18 cellular contexts compared by ENCODE assay signal in the genomic region with DNA sequence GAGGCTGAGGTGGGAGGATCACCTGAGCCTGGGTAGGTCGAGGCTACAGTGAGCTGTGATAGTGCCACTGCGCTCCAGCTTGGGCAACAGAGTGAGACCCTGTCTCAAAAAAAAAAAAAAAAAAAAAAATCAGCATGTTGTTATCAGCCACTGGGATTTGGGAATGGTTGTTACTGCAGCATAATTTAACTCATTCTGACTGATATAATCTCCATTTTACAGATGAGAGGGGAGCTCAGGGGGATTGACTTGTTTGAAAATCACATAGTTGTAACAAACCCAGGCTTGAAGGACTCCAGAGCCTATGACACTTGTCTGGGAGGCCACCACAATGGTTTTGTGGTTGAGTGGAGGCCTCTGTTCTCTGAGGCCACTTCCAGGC. TPM values are rescaled to one million over a fixed set of nuclear protein-coding genes. Genes with fewer than 3 reads are reported as not detected.
"Had no signal": no experiment of that assay in that cellular context is flagged by ENCODE, and none has a peak within 500 bp of the region (broad histone marks: within the 10 kb centered on the region; RNA-seq: fewer than 3 reads in every experiment).

No MANE protein-coding gene starts in this region.

- H3K4me1 Mint-ChIP-seq: stimulated activated memory B cell treated with anti-CD40 and anti-IgM and Interleukin-4, amounts not matched to agents 10 μg/mL and 1 μg/mL and 100 μg/mL, for 72 hours had no signal

- H3K9me3 Mint-ChIP-seq: nephron progenitor cell; stimulated activated memory B cell treated with anti-CD40 and anti-IgM and Interleukin-4, amounts not matched to agents 10 μg/mL and 1 μg/mL and 100 μg/mL, for 72 hours had no signal

- H3K4me2 ChIP-seq: smooth muscle cell had no signal

- H3K27me3 Mint-ChIP-seq: activated naive CD8-positive, alpha-beta T cell had no signal

- DNase-seq: activated CD4-positive, CD25-positive, alpha-beta regulatory T cell; activated CD8-positive, alpha-beta memory T cell treated with anti-CD3 and anti-CD28 coated beads, Interleukin-2, amount 50 U/mL, for 48 hours; activated gamma-delta T cell; nephron progenitor cell; ovary; stimulated activated CD4-positive, alpha-beta T cell treated with anti-CD3 and anti-CD28 coated beads, Interleukin-4, amount 100 ng/mL, for 1 hour had no signal

- H3K27ac ChIP-seq: ovary had no signal

- H3K9me3 ChIP-seq: ovary, tibial nerve had no signal

- H3K36me3 Mint-ChIP-seq: activated naive CD8-positive, alpha-beta T cell; stimulated activated memory B cell treated with anti-CD40 and anti-IgM and Interleukin-4, amounts not matched to agents 10 μg/mL and 1 μg/mL and 100 μg/mL, for 72 hours had no signal

- H3K27ac Mint-ChIP-seq: activated CD8-positive, alpha-beta T cell treated with anti-CD3 and anti-CD28 coated beads, Interleukin-2, amount 10 ng/mL, durations not matched to agents 7 days and 5 days; activated naive CD8-positive, alpha-beta T cell; nephron progenitor cell; stimulated activated memory B cell treated with anti-CD40 and anti-IgM and Interleukin-4, amounts not matched to agents 10 μg/mL and 1 μg/mL and 100 μg/mL, for 72 hours had no signal

- H3K4me3 ChIP-seq: ovary, smooth muscle cell, tibial nerve had no signal

- ATAC-seq: sciatic nerve had no signal

- H3K4me3 Mint-ChIP-seq: activated CD8-positive, alpha-beta T cell treated with anti-CD3 and anti-CD28 coated beads, Interleukin-2, amount 10 ng/mL, durations not matched to agents 7 days and 5 days; activated naive CD8-positive, alpha-beta T cell; nephron progenitor cell; stimulated activated memory B cell treated with anti-CD40 and anti-IgM and Interleukin-4, amounts not matched to agents 10 μg/mL and 1 μg/mL and 100 μg/mL, for 72 hours had no signal

- H3K36me3 ChIP-seq: ovary, tibial nerve had no signal

- H3K27me3 ChIP-seq: ovary, tibial nerve had no signal

RNA-seq across cellular contexts. Expression of gene SEPTIN3, which starts 3.0 kb away (rescaled TPM):
- total RNA-seq: cardiac septum, left lobe of liver, myocyte had no signal

RNA-seq across cellular contexts. Expression of gene CENPM, which starts 19.3 kb away (rescaled TPM):
- total RNA-seq: left lobe of liver, sciatic nerve had no signal

RNA-seq across cellular contexts. Expression of gene WBP2NL, which starts 32.4 kb away (rescaled TPM):
- total RNA-seq: lung microvascular endothelial cell, myocyte, SK-MEL-5, smooth muscle cell had no signal

RNA-seq across cellular contexts. Expression of gene TNFRSF13C, which starts 39.6 kb away (rescaled TPM):
- total RNA-seq: lung microvascular endothelial cell, smooth muscle cell, subcutaneous adipose tissue had no signal
